In genomic region chr12:15583804-15584203, GRCh38 we compare ENCODE assay signal across 1 cellular context.
TF ChIP-seq lines count a peak whose summit lies in the region.

No MANE protein-coding gene starts in this region.

TF ChIP-seq in WTC11, 78 proteins besides CTCF, POLR2A, EP300 and RAD21 (continued from another document):
- TF ChIP-seq, protein P1, sequence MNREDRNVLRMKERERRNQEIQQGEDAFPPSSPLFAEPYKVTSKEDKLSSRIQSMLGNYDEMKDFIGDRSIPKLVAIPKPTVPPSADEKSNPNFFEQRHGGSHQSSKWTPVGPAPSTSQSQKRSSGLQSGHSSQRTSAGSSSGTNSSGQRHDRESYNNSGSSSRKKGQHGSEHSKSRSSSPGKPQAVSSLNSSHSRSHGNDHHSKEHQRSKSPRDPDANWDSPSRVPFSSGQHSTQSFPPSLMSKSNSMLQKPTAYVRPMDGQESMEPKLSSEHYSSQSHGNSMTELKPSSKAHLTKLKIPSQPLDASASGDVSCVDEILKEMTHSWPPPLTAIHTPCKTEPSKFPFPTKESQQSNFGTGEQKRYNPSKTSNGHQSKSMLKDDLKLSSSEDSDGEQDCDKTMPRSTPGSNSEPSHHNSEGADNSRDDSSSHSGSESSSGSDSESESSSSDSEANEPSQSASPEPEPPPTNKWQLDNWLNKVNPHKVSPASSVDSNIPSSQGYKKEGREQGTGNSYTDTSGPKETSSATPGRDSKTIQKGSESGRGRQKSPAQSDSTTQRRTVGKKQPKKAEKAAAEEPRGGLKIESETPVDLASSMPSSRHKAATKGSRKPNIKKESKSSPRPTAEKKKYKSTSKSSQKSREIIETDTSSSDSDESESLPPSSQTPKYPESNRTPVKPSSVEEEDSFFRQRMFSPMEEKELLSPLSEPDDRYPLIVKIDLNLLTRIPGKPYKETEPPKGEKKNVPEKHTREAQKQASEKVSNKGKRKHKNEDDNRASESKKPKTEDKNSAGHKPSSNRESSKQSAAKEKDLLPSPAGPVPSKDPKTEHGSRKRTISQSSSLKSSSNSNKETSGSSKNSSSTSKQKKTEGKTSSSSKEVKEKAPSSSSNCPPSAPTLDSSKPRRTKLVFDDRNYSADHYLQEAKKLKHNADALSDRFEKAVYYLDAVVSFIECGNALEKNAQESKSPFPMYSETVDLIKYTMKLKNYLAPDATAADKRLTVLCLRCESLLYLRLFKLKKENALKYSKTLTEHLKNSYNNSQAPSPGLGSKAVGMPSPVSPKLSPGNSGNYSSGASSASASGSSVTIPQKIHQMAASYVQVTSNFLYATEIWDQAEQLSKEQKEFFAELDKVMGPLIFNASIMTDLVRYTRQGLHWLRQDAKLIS (CRISPR knock-in tag; IDR thresholded peaks at IDR 0.05; ENCODE audit: borderline replicate concordance) = no peak
- no peak for TF ChIP-seq NR3C1 (CRISPR knock-in tag; conservative IDR thresholded peaks at IDR 0.05; ENCODE audit: low read depth)
- no peak for TF ChIP-seq ZNF423 (CRISPR knock-in tag; IDR thresholded peaks at IDR 0.05)
- TF ChIP-seq NR1H2 (CRISPR knock-in tag; IDR thresholded peaks at IDR 0.05) = no peak
